ENCODE assay signal across 1 cellular context in the genomic region with DNA sequence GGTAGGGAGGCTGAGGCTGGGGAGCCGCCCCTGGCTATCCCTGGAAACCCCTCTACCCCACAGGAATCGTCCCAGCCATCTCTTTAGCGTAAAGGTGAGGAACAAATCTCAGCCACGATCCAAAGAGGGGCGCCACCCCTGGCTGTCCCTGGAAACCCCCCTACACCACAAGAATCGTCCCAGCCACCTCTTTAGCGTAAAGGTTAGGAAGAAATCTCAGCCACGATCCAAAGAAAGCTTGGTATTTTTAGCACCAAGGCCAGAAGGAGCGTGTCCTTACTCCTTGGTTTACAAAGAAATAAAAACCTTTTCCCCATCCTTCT.
A peak's percentile ranks its signal among the peaks of the same experiment; 100 is the strongest.
TF ChIP-seq lines count a peak whose summit lies in the region.

No MANE protein-coding gene starts in this region.

TF ChIP-seq in GM12878, 131 proteins besides CTCF, POLR2A, EP300 and RAD21:
- TF ChIP-seq RELB (IDR thresholded peaks at IDR 0.05; ENCODE audit: low read depth) (peak; percentile 52; the same call in 1 of the 2 replicates), IKZF1 (conservative IDR thresholded peaks at IDR 0.05) (0 out of 2 replicates have a peak, but pooled peaks have one; percentile 38), ATF7 (IDR thresholded peaks at IDR 0.05; ENCODE audit: low read depth) (no peak), IKZF2 (IDR thresholded peaks at IDR 0.05) (peak; percentile 21 to 38; a peak in 2 of 4 replicates)
